Comparison of ENCODE assay signal across 8 cellular contexts in genomic region chr14:21269252-21270046, GRCh38. TPM values are rescaled to one million over a fixed set of nuclear protein-coding genes. Genes with fewer than 3 reads are reported as not detected.
DNase-seq lines count a peak whose midpoint lies in the region; ATAC-seq and TF ChIP-seq lines count a peak whose summit lies in the region.

TSS of gene HNRNPC (minus strand) at chr14:21269442. CDS start at chr14:21234193, 35,249 bp downstream.

- H3K27ac ChIP-seq in H9 (ENCODE audit: insufficient read length, low read depth, low read length), result peak within 1 kb of the TSS; percentile 86

- TF ChIP-seq CTCF in H9 (conservative IDR thresholded peaks at IDR 0.05), result no peak
- TF ChIP-seq CTCF in fibroblast of pulmonary artery (IDR thresholded peaks at IDR 0.05; ENCODE audit: low read length, missing control alignments), result no peak

- H2BK15ac ChIP-seq in H9 (ENCODE audit: low read depth, low read length), result no peak within 1 kb of the TSS

- peaks cover 2% of the 10 kb centered on the region; the same call in 1 of the 2 replicates for H3K27me3 Mint-ChIP-seq in H9 (ENCODE audit: low read depth)
- no peaks in the 10 kb centered on the region for H3K27me3 Mint-ChIP-seq in natural killer cell treated with Interleukin-12 subunit alpha and Interleukin-12 subunit beta and Interleukin-15 and Interleukin-18, amount 100 ng/mL, for 72 hours

- peak within 1 kb of the TSS; percentile 100 for H4K5ac ChIP-seq in H9 (ENCODE audit: insufficient read length, low read depth, low read length)

- peaks cover 44 to 48% (median 48%) of the 10 kb centered on the region in 3 experiments for H3K36me3 Mint-ChIP-seq in H9 (ENCODE audit: insufficient read depth in 1 of 3, low read depth in 3 of 3)
- peaks cover 45% of the 10 kb centered on the region for H3K36me3 Mint-ChIP-seq in natural killer cell treated with Interleukin-12 subunit alpha and Interleukin-12 subunit beta and Interleukin-15 and Interleukin-18, amount 100 ng/mL, for 72 hours

- peak within 1 kb of the TSS; percentile 100 for H3K27ac Mint-ChIP-seq in H9
- H3K27ac Mint-ChIP-seq in natural killer cell treated with Interleukin-12 subunit alpha and Interleukin-12 subunit beta and Interleukin-15 and Interleukin-18, amount 100 ng/mL, for 72 hours, result peak within 1 kb of the TSS; percentile 97 to 100

- no peak within 1 kb of the TSS for H2BK12ac ChIP-seq in H9 (ENCODE audit: insufficient read length, low read depth, low read length)

- H2AK5ac ChIP-seq in H9 (ENCODE audit: insufficient read length, low read length), result peak within 1 kb of the TSS; percentile 75

- peak within 1 kb of the TSS; percentile 100 for H3K9ac ChIP-seq in H9 (ENCODE audit: extremely low read depth, insufficient read length, low read length)

- peak within 1 kb of the TSS; percentile 98 for H3K23ac ChIP-seq in H9 (ENCODE audit: insufficient read length, low read depth, low read length)

- H4K91ac ChIP-seq in H9 (ENCODE audit: insufficient read length, low read depth, low read length), result peak within 1 kb of the TSS; percentile 98

- peaks cover 45% of the 10 kb centered on the region for H3K36me3 ChIP-seq in MG63

- peaks cover 3% of the 10 kb centered on the region in 2 experiments; a peak in 4 of 5 replicates for H3K9me3 Mint-ChIP-seq in H9
- H3K9me3 Mint-ChIP-seq in natural killer cell treated with Interleukin-12 subunit alpha and Interleukin-12 subunit beta and Interleukin-15 and Interleukin-18, amount 100 ng/mL, for 72 hours, result no peaks in the 10 kb centered on the region

- peak within 1 kb of the TSS; percentile 98 for H3K14ac ChIP-seq in H9 (ENCODE audit: insufficient read depth, low read length)

- H3K9me3 ChIP-seq in H9 (ENCODE audit: control insufficient read depth, low read depth, low read length), result no peaks in the 10 kb centered on the region
- no peaks in the 10 kb centered on the region for H3K9me3 ChIP-seq in MG63

- H3K4me3 ChIP-seq in MG63 (peak within 1 kb of the TSS; percentile 69), fibroblast of pulmonary artery (replicated peaks; ENCODE audit: low read depth, low read length) (peak within 1 kb of the TSS; percentile 77)

- no peaks in the 10 kb centered on the region for H3K27me3 ChIP-seq in H9 (ENCODE audit: insufficient read depth, low read length)
- no peaks in the 10 kb centered on the region for H3K27me3 ChIP-seq in MG63

- peak; percentile 100 for DNase-seq in ELR (ENCODE audit: low read depth)
- peak; percentile 99 for DNase-seq in H9
- peak; percentile 98 for DNase-seq in MG63
- DNase-seq in SHP77 treated with DMSO at 0.1 percent for 48 hours (lab: John Stamatoyannopoulos, UW), result peak; percentile 100
- peak; percentile 100 for DNase-seq in activated effector memory CD4-positive, alpha-beta T cell treated with anti-CD3 and anti-CD28 coated beads, Interleukin-2, amount 50 U/mL, for 16 hours
- peak; percentile 100 for DNase-seq in fibroblast of pulmonary artery (ENCODE audit: low read depth)
- DNase-seq in natural killer cell treated with Interleukin-12 subunit alpha and Interleukin-12 subunit beta and Interleukin-15 and Interleukin-18, amount 100 ng/mL, for 72 hours (ENCODE audit: low spot score), result peak; percentile 100
- DNase-seq in stimulated activated naive CD8-positive, alpha-beta T cell treated with anti-CD3 and anti-CD28 coated beads, Interleukin-15, Interleukin-2, amounts not matched to agents 100 U/mL and 50 U/mL, for 24 hours, result peak; percentile 100

- peak; percentile 96 for ATAC-seq in natural killer cell treated with Interleukin-12 subunit alpha and Interleukin-12 subunit beta and Interleukin-15 and Interleukin-18, amount 100 ng/mL, for 72 hours
- ATAC-seq in stimulated activated naive CD8-positive, alpha-beta T cell treated with anti-CD3 and anti-CD28 coated beads, Interleukin-15, Interleukin-2, amounts not matched to agents 100 U/mL and 50 U/mL, for 24 hours, result peak; percentile 96

- H4K8ac ChIP-seq in H9 (replicated peaks; ENCODE audit: insufficient read length, low read depth, low read length), result no peak within 1 kb of the TSS

- no peaks in the 10 kb centered on the region for H4K20me1 ChIP-seq in H9 (ENCODE audit: control insufficient read depth, insufficient read depth, insufficient read length)

- H3K79me2 ChIP-seq in H9 (ENCODE audit: insufficient read depth, low read length), result peaks cover 46% of the 10 kb centered on the region

- peaks cover 6% of the 10 kb centered on the region for H3K23me2 ChIP-seq in H9 (ENCODE audit: insufficient read length, low read depth, low read length, poor library complexity, severe bottlenecking)

- H2BK5ac ChIP-seq in H9 (ENCODE audit: insufficient read length, low read length), result peak within 1 kb of the TSS; percentile 97

- peak within 1 kb of the TSS; percentile 80 for H2BK120ac ChIP-seq in H9 (ENCODE audit: low read depth, low read length, poor library complexity, severe bottlenecking)

- no peak within 1 kb of the TSS for H2BK20ac ChIP-seq in H9 (ENCODE audit: low read depth, low read length, poor library complexity, severe bottlenecking)

- H3K4me1 Mint-ChIP-seq in H9, result peaks cover 21 to 34% of the 10 kb centered on the region in 2 experiments
- H3K4me1 Mint-ChIP-seq in natural killer cell treated with Interleukin-12 subunit alpha and Interleukin-12 subunit beta and Interleukin-15 and Interleukin-18, amount 100 ng/mL, for 72 hours (ENCODE audit: low read depth in 2 of 2), result peaks cover 29 to 38% of the 10 kb centered on the region in 2 donors

- H3K56ac ChIP-seq in H9 (ENCODE audit: insufficient read length, low read depth, low read length), result peak within 1 kb of the TSS; percentile 100

- H3K18ac ChIP-seq in H9 (ENCODE audit: insufficient read length, low read depth, low read length), result peak within 1 kb of the TSS; percentile 97

- peak within 1 kb of the TSS; percentile 100 for H3K4me3 Mint-ChIP-seq in H9
- H3K4me3 Mint-ChIP-seq in natural killer cell treated with Interleukin-12 subunit alpha and Interleukin-12 subunit beta and Interleukin-15 and Interleukin-18, amount 100 ng/mL, for 72 hours, result peak within 1 kb of the TSS; percentile 93

- H3K4me1 ChIP-seq in H9 (ENCODE audit: insufficient read depth, low read length), result no peaks in the 10 kb centered on the region

- H3K4me2 ChIP-seq in H9 (ENCODE audit: insufficient read depth, insufficient read length, low read length), result peak within 1 kb of the TSS; percentile 87

- H2AFZ ChIP-seq in H9 (ENCODE audit: low read length), result no peak within 1 kb of the TSS

- no CpG with 5 or more reads among the region's 49 CpGs for WGBS in H9 (ENCODE audit: extremely low coverage, insufficient read length, low lambda C conversion rate)

- peak within 1 kb of the TSS; percentile 92; the same call in 1 of the 2 replicates for H3K4ac ChIP-seq in H9 (ENCODE audit: low read depth, low read length)

- no peaks in the 10 kb centered on the region for H3K79me1 ChIP-seq in H9 (ENCODE audit: insufficient read depth, low read depth, low read length, poor library complexity, severe bottlenecking)

- peak within 1 kb of the TSS; percentile 86 for H3T11ph ChIP-seq in H9 (ENCODE audit: low read length)

RNA-seq across cellular contexts. Expression of gene HNRNPC, which starts in this region (rescaled TPM):
- total RNA-seq in H9 (2021), result 1,044 and 1,062 TPM in 2 replicates
- total RNA-seq in MG63 (2014; rRNA removed; shearing (Covaris generic); ENCODE audit: low replicate concordance), result 994 and 1,287 TPM in 2 replicates
- total RNA-seq in natural killer cell treated with Interleukin-12 subunit alpha and Interleukin-12 subunit beta and Interleukin-15 and Interleukin-18, amount 100 ng/mL, for 72 hours, result 100 to 1,000 TPM; 834 to 917 TPM

Comparison
In these comparisons a context has a peak if more than half of its experiments do, and no peak if none do; other contexts are left out.
1. Peak in every context shown above with its lines: DNase-seq, ATAC-seq, H3K4me3 ChIP-seq and H3K27ac ChIP-seq.